Comparison of ENCODE assay signal across 18 cellular contexts in genomic region chr6:148432405-148433195, GRCh38.
DNase-seq lines count a peak whose midpoint lies in the region; ATAC-seq and TF ChIP-seq lines count a peak whose summit lies in the region.
"Had no signal": no experiment of that assay in that cellular context is flagged by ENCODE, and none has a peak within 500 bp of the region (broad histone marks: within the 10 kb centered on the region; RNA-seq: fewer than 3 reads in every experiment).

No MANE protein-coding gene starts in this region.

- H3K27ac ChIP-seq in breast epithelium: peak overlapping the region; percentile 50 to 73
- peak overlapping the region; percentile 45 for H3K27ac ChIP-seq in right cardiac atrium (ENCODE audit: low read length)
- no peak overlapping the region for H3K27ac ChIP-seq in smooth muscle cell (ENCODE audit: low read depth)
- H3K27ac ChIP-seq: C4-2B, KMS-11, ovary had no signal

- H3K4me1 ChIP-seq in breast epithelium (peaks cover 0 to 5% of the 10 kb centered on the region in 2 donors), right cardiac atrium (ENCODE audit: control insufficient read depth, insufficient read depth, low read length) (peaks cover 8% of the 10 kb centered on the region), smooth muscle cell (ENCODE audit: low read depth) (no peaks in the 10 kb centered on the region)

- DNase-seq in NCI-H1092 treated with DMSO at 0.1 percent for 48 hours (lab: John Stamatoyannopoulos, UW) (peak; percentile 74), breast epithelium (ENCODE audit: low spot score in 2 of 2) (peak in 1 of 2 donors; percentile 67), right cardiac atrium (no peak), smooth muscle cell (lab: John Stamatoyannopoulos, UW; ENCODE audit: unreplicated experiment) (no peak), GF-D8 (lab: John Stamatoyannopoulos, UW) (no peak), NCI-H446 treated with DMSO at 0.1 percent for 48 hours (lab: John Stamatoyannopoulos, UW) (no peak)
- no peak for DNase-seq in stimulated activated naive CD4-positive, alpha-beta T cell (lab: John Stamatoyannopoulos, UW)
- DNase-seq: activated CD4-positive, alpha-beta T cell treated with anti-CD3 and anti-CD28 coated beads for 1 hour; activated naive CD4-positive, alpha-beta T cell treated with anti-CD3 and anti-CD28 coated beads, Interleukin-2, amount 10 ng/mL, durations not matched to agents 7 days and 5 days; effector memory CD8-positive, alpha-beta T cell; NCI-H1436; NCI-H524 treated with DMSO at 0.1 percent for 48 hours; ovary; stimulated activated CD4-positive, alpha-beta T cell treated with anti-CD3 and anti-CD28 coated beads, Interleukin-12 subunit alpha, Interleukin-12 subunit beta, amount 100 ng/mL, for 4 hours; T-helper 2 cell had no signal

- no peaks in the 10 kb centered on the region for H3K27me3 ChIP-seq in breast epithelium
- H3K27me3 ChIP-seq in right cardiac atrium (ENCODE audit: control insufficient read depth, insufficient read depth): no peaks in the 10 kb centered on the region
- no peaks in the 10 kb centered on the region for H3K27me3 ChIP-seq in smooth muscle cell (ENCODE audit: low read depth)
- H3K27me3 ChIP-seq: ovary had no signal

- H3F3A ChIP-seq in smooth muscle cell (ENCODE audit: low read depth): no peaks in the 10 kb centered on the region

- 27% methylated on average over 7 of the region's 7 CpGs for WGBS in right cardiac atrium
- 45% methylated on average over 7 of the region's 7 CpGs for WGBS in smooth muscle cell (ENCODE audit: low lambda C conversion rate)

- H2AFZ ChIP-seq in smooth muscle cell (ENCODE audit: low read depth): no peak overlapping the region

- H3K4me2 ChIP-seq in smooth muscle cell: peak overlapping the region; percentile 9
- H3K4me2 ChIP-seq: KMS-11 had no signal

- H3K36me3 ChIP-seq in breast epithelium (no peaks in the 10 kb centered on the region), smooth muscle cell (ENCODE audit: low read depth) (no peaks in the 10 kb centered on the region)
- H3K36me3 ChIP-seq: ovary had no signal

- peak; percentile 51 to 83 for ATAC-seq in right cardiac atrium
- no peak for ATAC-seq in GM18870 (IDR thresholded peaks at IDR 0.05; ENCODE audit: unreplicated experiment)
- ATAC-seq: effector memory CD8-positive, alpha-beta T cell had no signal

- H3K9ac ChIP-seq in smooth muscle cell (ENCODE audit: low read depth): no peak overlapping the region
- H3K9ac ChIP-seq: KMS-11 had no signal

- intact Hi-C loops in breast epithelium (cut with DNase I; ENCODE audit: low total_unique reads) (no loop called here), right cardiac atrium (cut with DNase I) (no loop called here)

- no peaks in the 10 kb centered on the region for H4K20me1 ChIP-seq in smooth muscle cell (ENCODE audit: low read depth)

- H3K4me3 ChIP-seq in breast epithelium: peak overlapping the region in 2 of 3 donors; percentile 20 to 26
- no peak overlapping the region for H3K4me3 ChIP-seq in right cardiac atrium (ENCODE audit: low read length)
- no peak overlapping the region for H3K4me3 ChIP-seq in smooth muscle cell
- H3K4me3 ChIP-seq: ovary had no signal

- no peaks in the 10 kb centered on the region for H3K79me2 ChIP-seq in smooth muscle cell (ENCODE audit: low read depth)

- TF ChIP-seq POLR2A in breast epithelium (IDR thresholded peaks at IDR 0.05): no peak

- H3K9me3 ChIP-seq in breast epithelium (no peaks in the 10 kb centered on the region), right cardiac atrium (ENCODE audit: control insufficient read depth, low read length) (no peaks in the 10 kb centered on the region), smooth muscle cell (replicated peaks; ENCODE audit: low read depth) (no peaks in the 10 kb centered on the region)
- H3K9me3 ChIP-seq: ovary had no signal

- TF ChIP-seq CTCF in breast epithelium (IDR thresholded peaks at IDR 0.05) (no peak), smooth muscle cell (IDR thresholded peaks at IDR 0.05; ENCODE audit: borderline replicate concordance, insufficient read depth, poor library complexity, severe bottlenecking) (no peak)

Comparison
In these comparisons a context has a peak if more than half of its experiments do, and no peak if none do; other contexts are left out.
1. H3K4me3 ChIP-seq: peak in breast epithelium (2 of 3); none in right cardiac atrium (single experiment) and smooth muscle cell (single experiment).